In the genomic region with DNA sequence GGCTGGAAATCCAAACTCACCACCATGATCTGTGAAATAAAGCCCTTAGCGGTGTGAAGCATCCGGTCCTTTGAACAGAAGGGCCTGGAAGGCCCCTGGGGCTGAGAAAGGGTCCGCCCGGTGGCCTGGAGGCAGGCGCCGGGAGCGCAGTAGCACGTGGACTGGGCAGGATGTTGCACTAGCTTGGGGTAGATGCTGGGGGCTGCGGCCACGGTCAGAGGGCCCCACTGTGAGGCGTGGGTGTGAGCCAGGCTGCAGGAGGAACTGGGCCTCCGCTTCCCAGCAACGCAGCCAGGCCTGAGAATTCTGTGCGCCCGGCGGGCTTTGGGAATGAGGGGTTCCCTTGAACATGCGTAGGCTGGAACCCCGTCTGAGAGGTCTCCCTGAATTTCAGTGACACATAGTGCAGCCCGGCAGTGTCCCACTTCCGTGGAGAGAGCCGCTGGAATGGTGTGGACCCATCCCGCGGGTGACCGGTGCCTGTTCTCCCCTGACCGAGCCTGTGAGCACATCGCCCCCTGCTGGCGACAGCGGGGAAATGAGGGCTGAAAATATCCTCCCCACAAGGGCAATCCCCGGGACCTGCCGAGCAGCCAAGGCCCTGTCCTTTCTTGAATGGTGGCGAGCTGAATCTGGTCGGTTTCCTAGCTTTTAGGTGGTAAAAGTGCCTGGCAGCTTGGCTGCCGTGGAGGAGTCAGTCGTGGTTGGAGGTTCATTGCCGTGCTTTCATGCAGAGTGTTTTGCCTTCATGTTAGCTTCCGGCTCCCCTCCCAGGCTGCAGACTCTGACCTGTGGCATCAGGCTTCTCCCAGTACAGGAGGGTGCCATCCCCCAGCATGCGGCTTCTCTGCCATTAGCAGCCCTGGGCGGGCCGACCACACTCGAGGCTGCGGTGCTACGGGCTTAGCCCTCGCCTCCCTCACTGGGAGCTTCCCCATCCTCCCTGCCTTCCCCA, we compare ENCODE assay signal across 1 cellular context.
TF ChIP-seq lines count a peak whose summit lies in the region.

No MANE protein-coding gene starts in this region.

TF ChIP-seq in endothelial cell of umbilical vein, 7 proteins besides CTCF, POLR2A, EP300 and RAD21 (continued from another document):
- no peak for TF ChIP-seq GATA2 (IDR thresholded peaks at IDR 0.05; ENCODE audit: insufficient read depth, insufficient read length, low read depth, low read length)
- no peak for TF ChIP-seq JUN (IDR thresholded peaks at IDR 0.05; ENCODE audit: borderline replicate concordance, insufficient read depth, insufficient read length, low read depth)
- TF ChIP-seq EZH2 (IDR thresholded peaks at IDR 0.05; ENCODE audit: borderline replicate concordance, low read depth, low read length, severe bottlenecking) = no peak
- TF ChIP-seq, protein P1, sequence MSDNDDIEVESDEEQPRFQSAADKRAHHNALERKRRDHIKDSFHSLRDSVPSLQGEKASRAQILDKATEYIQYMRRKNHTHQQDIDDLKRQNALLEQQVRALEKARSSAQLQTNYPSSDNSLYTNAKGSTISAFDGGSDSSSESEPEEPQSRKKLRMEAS (IDR thresholded peaks at IDR 0.05; ENCODE audit: insufficient read depth, insufficient read length) = no peak
- TF ChIP-seq FOS (IDR thresholded peaks at IDR 0.05; ENCODE audit: borderline replicate concordance, insufficient read depth, low read length) = no peak
